17 cellular contexts compared by ENCODE assay signal in genomic region chr20:19081937-19082336, GRCh38.
DNase-seq lines count a peak whose midpoint lies in the region; ATAC-seq and TF ChIP-seq lines count a peak whose summit lies in the region.
"Had no signal": no experiment of that assay in that cellular context is flagged by ENCODE, and none has a peak within 500 bp of the region (broad histone marks: within the 10 kb centered on the region; RNA-seq: fewer than 3 reads in every experiment).

No MANE protein-coding gene starts in this region.

- no peaks in the 10 kb centered on the region for H3K4me1 ChIP-seq in HEK293 (ENCODE audit: control insufficient read depth, insufficient read depth, low read length)
- no peaks in the 10 kb centered on the region for H3K4me1 ChIP-seq in neuronal stem cell (ENCODE audit: control insufficient read depth in 2 of 2, insufficient read depth in 1 of 2, low read depth in 1 of 2, low read length in 2 of 2)
- H3K4me1 ChIP-seq: A549; BLaER1 treated with 17β-estradiol and CSF1 and Interleukin-3, amounts not matched to agents 10 nM and 100 nM; Caco-2 had no signal

- H3K18ac ChIP-seq in neuronal stem cell (ENCODE audit: low read length): no peak overlapping the region

- CTCF ChIA-PET in HEK293 (lab: Yijun Ruan, JAX): interaction anchor here (1.1 kb wide), 1 partner anchor 8 kb away, joined by 4 read pairs; no protein-coding TSS in a partner anchor

- H4K8ac ChIP-seq in neuronal stem cell (ENCODE audit: low read depth, low read length): no peak overlapping the region

- TF ChIP-seq CTCF in HEK293 (tag by site-specific recombination; IDR thresholded peaks at IDR 0.05): no peak

- no peak overlapping the region for H3K9ac ChIP-seq in neuronal stem cell (ENCODE audit: low read depth, low read length, poor library complexity)
- H3K9ac ChIP-seq: BLaER1 treated with 17β-estradiol and CSF1 and Interleukin-3, amounts not matched to agents 10 nM and 100 nM had no signal

- POLR2A ChIA-PET in HEK293 (lab: Yijun Ruan, JAX): no interaction called here

- H2BK120ac ChIP-seq in neuronal stem cell (ENCODE audit: low read depth, low read length): no peak overlapping the region

- H3K27ac ChIP-seq in HEK293 (ENCODE audit: extremely low read depth, low read depth, low read length): no peak overlapping the region
- H3K27ac ChIP-seq in neuronal stem cell (replicated peaks; ENCODE audit: low read length): no peak overlapping the region
- H3K27ac ChIP-seq in substantia nigra (ENCODE audit: low read depth, low read length, poor library complexity, severe bottlenecking): no peak overlapping the region
- H3K27ac ChIP-seq: 22Rv1; A549; BLaER1 treated with 17β-estradiol and CSF1 and Interleukin-3, amounts not matched to agents 10 nM and 100 nM; C4-2B had no signal

- no peak for ATAC-seq in HG03457 (IDR thresholded peaks at IDR 0.05; ENCODE audit: unreplicated experiment)
- ATAC-seq: A549; CD8-positive, alpha-beta T cell had no signal

- DNase-seq in NCI-H69 (lab: John Stamatoyannopoulos, UW) (peak; percentile 6), neuronal stem cell (ENCODE audit: low spot score) (no peak), substantia nigra (lab: John Stamatoyannopoulos, UW) (no peak), NCI-H1417 (lab: John Stamatoyannopoulos, UW) (no peak)
- DNase-seq: AML-193; Caco-2; Calu3; CD4-positive, alpha-beta T cell; CD8-positive, alpha-beta T cell; DMS79 treated with DMSO at 0.1 percent for 48 hours; GF-D8 had no signal

- no peak overlapping the region for H3K4ac ChIP-seq in neuronal stem cell (ENCODE audit: low read length)

- H3K36me3 ChIP-seq in HEK293 (ENCODE audit: control insufficient read depth in 2 of 2, insufficient read depth in 1 of 2, low read length in 2 of 2) (no peaks in the 10 kb centered on the region), neuronal stem cell (replicated peaks in 1 of 2; ENCODE audit: control insufficient read depth in 2 of 2, insufficient read depth in 2 of 2, low read length in 2 of 2) (no peaks in the 10 kb centered on the region)
- H3K36me3 ChIP-seq: BLaER1 treated with 17β-estradiol and CSF1 and Interleukin-3, amounts not matched to agents 10 nM and 100 nM had no signal

- no peak overlapping the region for H3K23ac ChIP-seq in neuronal stem cell (ENCODE audit: low read depth, low read length, poor library complexity)

- H3K14ac ChIP-seq in neuronal stem cell (ENCODE audit: low read length): peak overlapping the region; percentile 12

- H2BK5ac ChIP-seq in neuronal stem cell (ENCODE audit: low read length): no peak overlapping the region

- no peak overlapping the region for H2AFZ ChIP-seq in neuronal stem cell (ENCODE audit: low read length)

- no peak overlapping the region for H3K4me2 ChIP-seq in neuronal stem cell (ENCODE audit: insufficient read depth, low read length, poor library complexity, severe bottlenecking)
- H3K4me2 ChIP-seq: A549; BLaER1 treated with 17β-estradiol and CSF1 and Interleukin-3, amounts not matched to agents 10 nM and 100 nM had no signal

- H4K91ac ChIP-seq in neuronal stem cell (ENCODE audit: low read depth, low read length, poor library complexity): no peak overlapping the region

- no peaks in the 10 kb centered on the region for H3K27me3 ChIP-seq in neuronal stem cell (ENCODE audit: control insufficient read depth in 3 of 3, insufficient read depth in 3 of 3, low read depth in 1 of 3, low read length in 3 of 3)
- H3K27me3 ChIP-seq: BLaER1 treated with 17β-estradiol and CSF1 and Interleukin-3, amounts not matched to agents 10 nM and 100 nM had no signal

- WGBS in neuronal stem cell (ENCODE audit: extremely low coverage in 2 of 2, insufficient read length in 2 of 2, insufficient replicate concordance in 1 of 2), 2 donors: no CpG with 5 or more reads among the region's 1 CpG

- no peak overlapping the region for H2BK12ac ChIP-seq in neuronal stem cell (ENCODE audit: low read length)

- H2BK15ac ChIP-seq in neuronal stem cell (ENCODE audit: low read length): no peak overlapping the region

- H3K4me3 ChIP-seq in HEK293 (ENCODE audit: low read depth, low read length): no peak overlapping the region
- peak overlapping the region in 1 of 2 donors; percentile 29 for H3K4me3 ChIP-seq in neuronal stem cell (ENCODE audit: low read length in 2 of 2)
- H3K4me3 ChIP-seq: A549; BLaER1 treated with 17β-estradiol and CSF1 and Interleukin-3, amounts not matched to agents 10 nM and 100 nM had no signal

- H3K79me1 ChIP-seq in neuronal stem cell (ENCODE audit: low read depth, low read length): no peaks in the 10 kb centered on the region

- no peak overlapping the region for H2AK5ac ChIP-seq in neuronal stem cell (ENCODE audit: low read depth, low read length)

- H3K9me3 ChIP-seq in HEK293 (ENCODE audit: control insufficient read depth, insufficient read depth, low read depth, low read length) (no peaks in the 10 kb centered on the region), neuronal stem cell (replicated peaks in 1 of 2; ENCODE audit: control insufficient read depth in 2 of 2, insufficient read depth in 1 of 2, low read depth in 1 of 2, low read length in 2 of 2) (peaks cover 0 to 4% of the 10 kb centered on the region in 2 donors)
- H3K9me3 ChIP-seq: A549; BLaER1 treated with 17β-estradiol and CSF1 and Interleukin-3, amounts not matched to agents 10 nM and 100 nM; Caco-2 had no signal

TF ChIP-seq in HEK293, 187 proteins besides CTCF, POLR2A, EP300 and RAD21:
- TF ChIP-seq ZNF362 (tag by site-specific recombination; IDR thresholded peaks at IDR 0.05): no peak
- TF ChIP-seq ZNF610 (tag by site-specific recombination; IDR thresholded peaks at IDR 0.05; ENCODE audit: borderline replicate concordance): peak; percentile 99
